ENCODE assay signal across 19 cellular contexts in the genomic region with DNA sequence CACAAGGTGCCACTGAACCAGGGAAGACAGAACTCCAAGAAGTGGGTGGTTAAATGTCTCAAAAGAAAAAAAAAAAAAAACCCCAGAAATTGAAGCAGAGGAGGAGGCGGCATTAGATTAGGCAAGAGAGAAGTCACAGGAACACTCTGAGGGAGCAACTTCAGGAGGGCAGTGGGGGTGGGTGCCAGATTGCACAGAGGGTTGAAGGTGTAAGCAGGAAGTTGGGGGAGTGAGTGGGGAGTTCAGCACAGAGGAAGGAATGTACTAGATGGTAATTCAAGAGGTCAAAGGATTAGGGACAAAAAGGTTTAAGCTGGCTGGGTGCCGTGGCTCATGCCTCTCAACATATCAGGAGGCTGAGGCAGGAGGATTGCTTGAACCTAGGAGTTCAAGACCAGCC.
DNase-seq lines count a peak whose midpoint lies in the region; ATAC-seq, FAIRE-seq and TF ChIP-seq lines count a peak whose summit lies in the region.
"Had no signal": no experiment of that assay in that cellular context is flagged by ENCODE, and none has a peak within 500 bp of the region (broad histone marks: within the 10 kb centered on the region; RNA-seq: fewer than 3 reads in every experiment).

No MANE protein-coding gene starts in this region.

- no peaks in the 10 kb centered on the region for H3K27me3 Mint-ChIP-seq in WTC11 (ENCODE audit: low read depth)
- H3K27me3 Mint-ChIP-seq: brain had no signal

- 78 to 99% (median 94%) methylated on average over 2 of the region's 2 CpGs for WGBS in stomach, 5 donors

- no peak overlapping the region for H3K27ac Mint-ChIP-seq in WTC11
- H3K27ac Mint-ChIP-seq: activated naive CD8-positive, alpha-beta T cell treated with anti-CD3 and anti-CD28 coated beads for 36 hours; HFFc6 had no signal

- FAIRE-seq in kidney (lab: Jason Lieb, UNC): no peak
- no peak for FAIRE-seq in GM19239 (lab: Jason Lieb, UNC)
- FAIRE-seq: colon, HepG2, islet of Langerhans had no signal

- no peaks in the 10 kb centered on the region for H3K27me3 ChIP-seq in stomach
- H3K27me3 ChIP-seq: hepatocyte, upper lobe of left lung had no signal

- H3K4me3 ChIP-seq in HEK293 (ENCODE audit: low read depth, low read length) (no peak overlapping the region), kidney (ENCODE audit: low read length in 2 of 2) (no peak overlapping the region), stomach (no peak overlapping the region)
- H3K4me3 ChIP-seq: hepatocyte, upper lobe of left lung had no signal

- no peak overlapping the region for H3K4me3 Mint-ChIP-seq in WTC11
- H3K4me3 Mint-ChIP-seq: activated naive CD8-positive, alpha-beta T cell treated with anti-CD3 and anti-CD28 coated beads for 36 hours; brain; HFFc6 had no signal

- ATAC-seq in WTC11 (peak; percentile 36; the same call in 1 of the 2 replicates), GM21737 (IDR thresholded peaks at IDR 0.05; ENCODE audit: unreplicated experiment) (no peak)
- ATAC-seq: HepG2 had no signal

- intact Hi-C loops in kidney (cut with DNase I): no loop called here
- intact Hi-C loops in stomach (cut with DNase I; ENCODE audit: low total_unique reads): no loop called here

- no peak for TF ChIP-seq EP300 in stomach (IDR thresholded peaks at IDR 0.05)

- H3K9ac ChIP-seq in kidney (ENCODE audit: low read length in 2 of 2): no peak overlapping the region

- H3K36me3 ChIP-seq in HEK293 (ENCODE audit: control insufficient read depth in 2 of 2, insufficient read depth in 1 of 2, low read length in 2 of 2) (no peaks in the 10 kb centered on the region), kidney (ENCODE audit: control insufficient read depth in 1 of 2, insufficient read depth in 2 of 2, low read length in 2 of 2) (peaks cover 6 to 28% of the 10 kb centered on the region in 2 donors), stomach (peaks cover 39 to 80% (median 68%) of the 10 kb centered on the region in 4 donors)

- CTCF ChIA-PET in HEK293 (lab: Yijun Ruan, JAX): interaction anchor here (0.6 to 5.7 kb wide), 4 partner anchors 26 to 1819 kb away, joined by 3 to 42 read pairs (median 6); no protein-coding TSS in a partner anchor
- CTCF ChIA-PET in WTC11 (lab: Charles Lee): no interaction called here

- DNase-seq in WTC11 (ENCODE audit: low spot score): no peak
- DNase-seq in kidney: peak; percentile 68
- no peak for DNase-seq in stomach
- no peak for DNase-seq in GM19239 (ENCODE audit: insufficient read length, low spot score)
- DNase-seq in AG20443 (ENCODE audit: low spot score): no peak
- DNase-seq: activated naive CD8-positive, alpha-beta T cell treated with anti-CD3 and anti-CD28 coated beads for 36 hours; Caco-2; EL; HFFc6; NCI-H1436 treated with DMSO at 0.1 percent for 48 hours; NCI-H526 had no signal

- TF ChIP-seq CTCF in HEK293 (tag by site-specific recombination; IDR thresholded peaks at IDR 0.05) (no peak), WTC11 (IDR thresholded peaks at IDR 0.05) (no peak), kidney (IDR thresholded peaks at IDR 0.05; ENCODE audit: borderline replicate concordance, extremely low read depth, insufficient read depth) (no peak), stomach (IDR thresholded peaks at IDR 0.05) (no peak)

- no peaks in the 10 kb centered on the region for H3K9me3 Mint-ChIP-seq in WTC11
- H3K9me3 Mint-ChIP-seq: activated naive CD8-positive, alpha-beta T cell treated with anti-CD3 and anti-CD28 coated beads for 36 hours; brain; HFFc6 had no signal

- POLR2A ChIA-PET in HEK293 (lab: Yijun Ruan, JAX) (no interaction called here), WTC11 (lab: Charles Lee) (no interaction called here)

- TF ChIP-seq POLR2A in stomach (IDR thresholded peaks at IDR 0.05): no peak

- H3K4me1 ChIP-seq in HEK293 (ENCODE audit: control insufficient read depth, insufficient read depth, low read length) (no peaks in the 10 kb centered on the region), kidney (ENCODE audit: control insufficient read depth in 1 of 2, insufficient read depth in 1 of 2, low read depth in 1 of 2, low read length in 2 of 2) (no peaks in the 10 kb centered on the region), stomach (peaks cover 15 to 62% (median 37%) of the 10 kb centered on the region in 4 donors)
- H3K4me1 ChIP-seq: Caco-2 had no signal

- H3K4me1 Mint-ChIP-seq in WTC11: no peaks in the 10 kb centered on the region

- no peak overlapping the region for H3K27ac ChIP-seq in HEK293 (ENCODE audit: extremely low read depth, low read depth, low read length)
- H3K27ac ChIP-seq in kidney (ENCODE audit: low read depth in 2 of 2, low read length in 2 of 2): no peak overlapping the region
- H3K27ac ChIP-seq in stomach: peak overlapping the region in 4 of 5 donors; percentile 15 to 95 (median 82)
- H3K27ac ChIP-seq: hepatocyte had no signal

- H3K36me3 Mint-ChIP-seq in WTC11: peaks cover 31% of the 10 kb centered on the region
- H3K36me3 Mint-ChIP-seq: activated naive CD8-positive, alpha-beta T cell treated with anti-CD3 and anti-CD28 coated beads for 36 hours had no signal

- H3K9me3 ChIP-seq in HEK293 (ENCODE audit: control insufficient read depth, insufficient read depth, low read depth, low read length) (no peaks in the 10 kb centered on the region), kidney (ENCODE audit: control insufficient read depth in 1 of 2, low read length in 2 of 2) (no peaks in the 10 kb centered on the region), stomach (no peaks in the 10 kb centered on the region)
- H3K9me3 ChIP-seq: Caco-2, upper lobe of left lung had no signal

TF ChIP-seq in HEK293, 187 proteins besides CTCF, POLR2A, EP300 and RAD21 (continues in another document):
- no peak for TF ChIP-seq ZNF324 (tag by site-specific recombination; IDR thresholded peaks at IDR 0.05)
- TF ChIP-seq, protein P1, sequence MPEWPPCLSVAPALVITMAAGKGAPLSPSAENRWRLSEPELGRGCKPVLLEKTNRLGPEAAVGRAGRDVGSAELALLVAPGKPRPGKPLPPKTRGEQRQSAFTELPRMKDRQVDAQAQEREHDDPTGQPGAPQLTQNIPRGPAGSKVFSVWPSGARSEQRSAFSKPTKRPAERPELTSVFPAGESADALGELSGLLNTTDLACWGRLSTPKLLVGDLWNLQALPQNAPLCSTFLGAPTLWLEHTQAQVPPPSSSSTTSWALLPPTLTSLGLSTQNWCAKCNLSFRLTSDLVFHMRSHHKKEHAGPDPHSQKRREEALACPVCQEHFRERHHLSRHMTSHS (tag by site-specific recombination; IDR thresholded peaks at IDR 0.05): no peak
- no peak for TF ChIP-seq ZNF223 (tag by site-specific recombination; IDR thresholded peaks at IDR 0.05)
- no peak for TF ChIP-seq ZFP41 (tag by site-specific recombination; IDR thresholded peaks at IDR 0.05; ENCODE audit: borderline replicate concordance)
- no peak for TF ChIP-seq ZNF792 (tag by site-specific recombination; IDR thresholded peaks at IDR 0.05)
- peak; percentile 90 for TF ChIP-seq ZFHX2 (tag by site-specific recombination; conservative IDR thresholded peaks at IDR 0.05)
- TF ChIP-seq ZNF791 (tag by site-specific recombination; IDR thresholded peaks at IDR 0.05): no peak
- no peak for TF ChIP-seq ZNF473 (tag by site-specific recombination; IDR thresholded peaks at IDR 0.05)
- no peak for TF ChIP-seq ZNF138 (tag by site-specific recombination; IDR thresholded peaks at IDR 0.05; ENCODE audit: borderline replicate concordance)
- no peak for TF ChIP-seq ZNF19 (tag by site-specific recombination; IDR thresholded peaks at IDR 0.05; ENCODE audit: low read depth)
- no peak for TF ChIP-seq YY2 (tag by site-specific recombination; IDR thresholded peaks at IDR 0.05)
- no peak for TF ChIP-seq MEIS1 (CRISPR knock-in tag; IDR thresholded peaks at IDR 0.05; ENCODE audit: borderline replicate concordance)

TF ChIP-seq in WTC11, 78 proteins besides CTCF, POLR2A, EP300 and RAD21 (continues in another document):
- TF ChIP-seq ZNF317 (CRISPR knock-in tag; IDR thresholded peaks at IDR 0.05; ENCODE audit: borderline replicate concordance, low read depth) (no peak), ESRRA (CRISPR knock-in tag; IDR thresholded peaks at IDR 0.05; ENCODE audit: borderline replicate concordance) (no peak), TEAD4 (CRISPR knock-in tag; IDR thresholded peaks at IDR 0.05) (no peak), NFE2L1 (CRISPR knock-in tag; IDR thresholded peaks at IDR 0.05) (no peak), ZNF138 (CRISPR knock-in tag; conservative IDR thresholded peaks at IDR 0.05) (no peak), TCF7 (CRISPR knock-in tag; IDR thresholded peaks at IDR 0.05; ENCODE audit: low read depth) (no peak), MAX (CRISPR knock-in tag; IDR thresholded peaks at IDR 0.05) (no peak)
- TF ChIP-seq, protein P2, sequence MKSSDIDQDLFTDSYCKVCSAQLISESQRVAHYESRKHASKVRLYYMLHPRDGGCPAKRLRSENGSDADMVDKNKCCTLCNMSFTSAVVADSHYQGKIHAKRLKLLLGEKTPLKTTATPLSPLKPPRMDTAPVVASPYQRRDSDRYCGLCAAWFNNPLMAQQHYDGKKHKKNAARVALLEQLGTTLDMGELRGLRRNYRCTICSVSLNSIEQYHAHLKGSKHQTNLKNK (CRISPR knock-in tag; IDR thresholded peaks at IDR 0.05): no peak
- TF ChIP-seq, protein P3, sequence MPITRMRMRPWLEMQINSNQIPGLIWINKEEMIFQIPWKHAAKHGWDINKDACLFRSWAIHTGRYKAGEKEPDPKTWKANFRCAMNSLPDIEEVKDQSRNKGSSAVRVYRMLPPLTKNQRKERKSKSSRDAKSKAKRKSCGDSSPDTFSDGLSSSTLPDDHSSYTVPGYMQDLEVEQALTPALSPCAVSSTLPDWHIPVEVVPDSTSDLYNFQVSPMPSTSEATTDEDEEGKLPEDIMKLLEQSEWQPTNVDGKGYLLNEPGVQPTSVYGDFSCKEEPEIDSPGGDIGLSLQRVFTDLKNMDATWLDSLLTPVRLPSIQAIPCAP (CRISPR knock-in tag; IDR thresholded peaks at IDR 0.05): no peak
- TF ChIP-seq, protein P4, sequence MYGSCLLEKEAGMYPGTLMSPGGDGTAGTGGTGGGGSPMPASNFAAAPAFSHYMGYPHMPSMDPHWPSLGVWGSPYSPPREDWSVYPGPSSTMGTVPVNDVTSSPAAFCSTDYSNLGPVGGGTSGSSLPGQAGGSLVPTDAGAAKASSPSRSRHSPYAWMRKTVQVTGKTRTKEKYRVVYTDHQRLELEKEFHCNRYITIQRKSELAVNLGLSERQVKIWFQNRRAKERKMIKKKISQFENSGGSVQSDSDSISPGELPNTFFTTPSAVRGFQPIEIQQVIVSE (CRISPR knock-in tag; IDR thresholded peaks at IDR 0.05; ENCODE audit: borderline replicate concordance): no peak

Comparison
In these comparisons a context has a peak if more than half of its experiments do, and no peak if none do; other contexts are left out.
1. H3K27ac ChIP-seq: peak in stomach (4 of 5); none in HEK293 (single experiment) and kidney (0 of 2).